In genomic region chr19:12945479-12946091, GRCh38 we compare ENCODE assay signal across 8 cellular contexts. TPM values are rescaled to one million over a fixed set of nuclear protein-coding genes. Genes with fewer than 3 reads are reported as not detected.
DNase-seq lines count a peak whose midpoint lies in the region; ATAC-seq and TF ChIP-seq lines count a peak whose summit lies in the region.

TSS of gene RAD23A (plus strand) at chr19:12945862. CDS start at chr19:12945949, 87 bp downstream.

- H3K9me3 Mint-ChIP-seq in CD4-positive, CD25-positive, alpha-beta regulatory T cell: peaks cover 0 to 2% (median 0%) of the 10 kb centered on the region in 7 donors

- H3K9me3 ChIP-seq in CD4-positive, CD25-positive, alpha-beta regulatory T cell (ENCODE audit: control insufficient read depth in 2 of 2, low read length in 2 of 2): no peaks in the 10 kb centered on the region
- H3K9me3 ChIP-seq in liver (ENCODE audit: control insufficient read depth in 4 of 4, low read length in 3 of 4): no peaks in the 10 kb centered on the region

- ATAC-seq in CD4-positive, CD25-positive, alpha-beta regulatory T cell (ENCODE audit: low read depth in 2 of 2): peak; percentile 82 to 83
- peak; percentile 64 for ATAC-seq in GM19438 (IDR thresholded peaks at IDR 0.05; ENCODE audit: low read depth, unreplicated experiment)
- ATAC-seq in HG03575 (IDR thresholded peaks at IDR 0.05; ENCODE audit: extremely low read depth, insufficient number of reproducible peaks, low FRiP score, unreplicated experiment): peak; percentile 36

- peaks cover 66% of the 10 kb centered on the region for H3K36me3 ChIP-seq in CD4-positive, CD25-positive, alpha-beta regulatory T cell (ENCODE audit: control insufficient read depth, insufficient read depth, low read length)
- H3K36me3 ChIP-seq in liver (ENCODE audit: control insufficient read depth in 4 of 4, insufficient read depth in 3 of 4, low read depth in 1 of 4, low read length in 3 of 4): peaks cover 18 to 54% (median 50%) of the 10 kb centered on the region in 4 donors

- no peak for TF ChIP-seq CTCF in liver (IDR thresholded peaks at IDR 0.05; ENCODE audit: low read depth, low read length, missing input control)

- no peaks in the 10 kb centered on the region for H3K27me3 ChIP-seq in CD4-positive, CD25-positive, alpha-beta regulatory T cell (ENCODE audit: control insufficient read depth, insufficient read depth, low read length)
- no peaks in the 10 kb centered on the region for H3K27me3 ChIP-seq in liver (ENCODE audit: control insufficient read depth in 4 of 4, insufficient read depth in 4 of 4, low read length in 3 of 4)

- no peak for TF ChIP-seq RAD21 in liver (IDR thresholded peaks at IDR 0.05)

- H3K27ac ChIP-seq in CD4-positive, CD25-positive, alpha-beta regulatory T cell (ENCODE audit: insufficient read depth, low read length, poor library complexity, severe bottlenecking): peak within 1 kb of the TSS; percentile 90
- H3K27ac ChIP-seq in liver (ENCODE audit: low read depth in 1 of 2, low read length in 2 of 2): peak within 1 kb of the TSS; percentile 67 to 85

- peaks cover 4 to 63% (median 32%) of the 10 kb centered on the region in 4 donors for H3K4me1 Mint-ChIP-seq in CD4-positive, CD25-positive, alpha-beta regulatory T cell

- peak within 1 kb of the TSS; percentile 97 to 98 (median 97) for H3K27ac Mint-ChIP-seq in CD4-positive, CD25-positive, alpha-beta regulatory T cell

- H3K4me3 Mint-ChIP-seq in CD4-positive, CD25-positive, alpha-beta regulatory T cell: peak within 1 kb of the TSS; percentile 90 to 95 (median 93)

- under 1% methylated on average over 62 of the region's 62 CpGs for WGBS in liver

- peak within 1 kb of the TSS; percentile 89 for H3K4me3 ChIP-seq in CD4-positive, CD25-positive, alpha-beta regulatory T cell (ENCODE audit: low read depth, low read length)
- peak within 1 kb of the TSS; percentile 67 to 92 (median 77) for H3K4me3 ChIP-seq in liver (ENCODE audit: low read depth in 1 of 3, low read length in 3 of 3)

- H3K9ac ChIP-seq in liver (ENCODE audit: low read depth in 1 of 2, low read length in 2 of 2): peak within 1 kb of the TSS; percentile 36 to 91

- H3K36me3 Mint-ChIP-seq in CD4-positive, CD25-positive, alpha-beta regulatory T cell: peaks cover 28% of the 10 kb centered on the region

- H3K27me3 Mint-ChIP-seq in CD4-positive, CD25-positive, alpha-beta regulatory T cell: peaks cover 5% of the 10 kb centered on the region

- DNase-seq in CD4-positive, CD25-positive, alpha-beta regulatory T cell: peak; percentile 96 to 98 (median 97)
- DNase-seq in NCI-H82 (lab: John Stamatoyannopoulos, UW) (peak; percentile 100), dermis microvascular lymphatic vessel endothelial cell (ENCODE audit: low read depth in 2 of 2) (peak; percentile 97 to 98)
- peak; percentile 98 for DNase-seq in activated CD4-positive, alpha-beta T cell treated with anti-CD3 and anti-CD28 coated beads, Interleukin-2, amount 50 U/mL, for 48 hours
- DNase-seq in stimulated activated CD4-positive, alpha-beta T cell treated with anti-CD3 and anti-CD28 coated beads, Interleukin-4, amount 100 ng/mL, for 1 hour: peak; percentile 99

- H3K4me1 ChIP-seq in CD4-positive, CD25-positive, alpha-beta regulatory T cell (ENCODE audit: control insufficient read depth, insufficient read depth, low read length, poor library complexity, severe bottlenecking): peaks cover 37% of the 10 kb centered on the region
- H3K4me1 ChIP-seq in liver (ENCODE audit: control insufficient read depth in 4 of 4, insufficient read depth in 4 of 4, low read length in 3 of 4): peaks cover 4 to 38% (median 22%) of the 10 kb centered on the region in 4 donors

TF ChIP-seq in liver, 16 proteins besides CTCF, POLR2A, EP300 and RAD21:
- TF ChIP-seq, protein P1, sequence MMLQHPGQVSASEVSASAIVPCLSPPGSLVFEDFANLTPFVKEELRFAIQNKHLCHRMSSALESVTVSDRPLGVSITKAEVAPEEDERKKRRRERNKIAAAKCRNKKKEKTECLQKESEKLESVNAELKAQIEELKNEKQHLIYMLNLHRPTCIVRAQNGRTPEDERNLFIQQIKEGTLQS (IDR thresholded peaks at IDR 0.05): no peak
- TF ChIP-seq YY1 (IDR thresholded peaks at IDR 0.05) (peak; percentile 95), JUND (IDR thresholded peaks at IDR 0.05) (peak in 1 of 2 donors; percentile 25), EGR1 (IDR thresholded peaks at IDR 0.05; ENCODE audit: low read depth in 2 of 2) (no peak), TAF1 (conservative IDR thresholded peaks at IDR 0.05) (no peak), RXRA (IDR thresholded peaks at IDR 0.05) (no peak), NR2F2 (IDR thresholded peaks at IDR 0.05) (no peak), HNF4A (conservative IDR thresholded peaks at IDR 0.05) (no peak), REST (IDR thresholded peaks at IDR 0.05) (no peak), GABPA (IDR thresholded peaks at IDR 0.05 in 1 of 2, conservative IDR thresholded peaks at IDR 0.05 in 1 of 2) (peak in 1 of 2 donors; percentile 88)
- TF ChIP-seq, protein P2, sequence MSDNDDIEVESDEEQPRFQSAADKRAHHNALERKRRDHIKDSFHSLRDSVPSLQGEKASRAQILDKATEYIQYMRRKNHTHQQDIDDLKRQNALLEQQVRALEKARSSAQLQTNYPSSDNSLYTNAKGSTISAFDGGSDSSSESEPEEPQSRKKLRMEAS (IDR thresholded peaks at IDR 0.05): peak; percentile 57

RNA-seq across cellular contexts. Expression of gene RAD23A, which starts in this region (rescaled TPM):
- 80.9 TPM for total RNA-seq in CD4-positive, CD25-positive, alpha-beta regulatory T cell
- 10 to 100 TPM; 73.8 to 85.0 (median 78.1) TPM for polyA plus RNA-seq in CD4-positive, CD25-positive, alpha-beta regulatory T cell
- total RNA-seq in dermis microvascular lymphatic vessel endothelial cell (52.4 and 59.2 TPM in 2 replicates), liver (100 to 1,000 TPM in 1 of 2 donors, 10 to 100 TPM in 1; 42.9 to 112 TPM)
- 10 to 100 TPM; 45.0 to 88.6 TPM for polyA plus RNA-seq in liver

Comparison
In these comparisons a context has a peak if more than half of its experiments do, and no peak if none do; other contexts are left out.
1. Peak in every context shown above with its lines: DNase-seq, ATAC-seq, H3K4me3 ChIP-seq and H3K27ac ChIP-seq.